In genomic region chr21:43884861-43885370, GRCh38 we compare ENCODE assay signal across 12 cellular contexts. TPM values are rescaled to one million over a fixed set of nuclear protein-coding genes. Genes with fewer than 3 reads are reported as not detected.
A peak's percentile ranks its signal among the peaks of the same experiment; 100 is the strongest.
DNase-seq lines count a peak whose midpoint lies in the region; ATAC-seq and TF ChIP-seq lines count a peak whose summit lies in the region.
"Had no signal": no experiment of that assay in that cellular context is flagged by ENCODE, and none has a peak within 500 bp of the region (broad histone marks: within the 10 kb centered on the region; RNA-seq: fewer than 3 reads in every experiment).

No MANE protein-coding gene starts in this region.

- peaks cover 2% of the 10 kb centered on the region for H3K36me3 Mint-ChIP-seq in neural crest cell (ENCODE audit: low read depth)

- peak overlapping the region; percentile 98 for H3K27ac Mint-ChIP-seq in neural crest cell (ENCODE audit: unreplicated experiment)

- H3K4me1 Mint-ChIP-seq in neural crest cell, result peaks cover 33% of the 10 kb centered on the region

- H3K4me1 ChIP-seq in effector memory CD4-positive, alpha-beta T cell (ENCODE audit: control insufficient read depth, insufficient read depth, low read length, poor library complexity, severe bottlenecking), result peaks cover 15% of the 10 kb centered on the region
- peaks cover 21% of the 10 kb centered on the region for H3K4me1 ChIP-seq in Karpas-422 (ENCODE audit: low read length)
- H3K4me1 ChIP-seq: ascending aorta had no signal

- in situ Hi-C loops in KBM-7 (cut with MboI; ENCODE audit: low pct_unique_long_range_greater_than_20kb, low sequenced_read_pairs), result no loop called here

- DNase-seq in Ammon's horn (ENCODE audit: low spot score) (peak; percentile 57), HT-29 (ENCODE audit: low spot score) (peak; percentile 2), neural crest cell (ENCODE audit: low read depth, low spot score) (no peak), Karpas-422 (no peak), KBM-7 (no peak), NCI-H1436 treated with DMSO at 0.1 percent for 48 hours (lab: John Stamatoyannopoulos, UW) (no peak)
- no peak for DNase-seq in effector memory CD4-positive, alpha-beta T cell
- DNase-seq: activated CD4-positive, alpha-beta T cell treated with anti-CD3 and anti-CD28 coated beads for 4 hours had no signal

- H3K36me3 ChIP-seq in effector memory CD4-positive, alpha-beta T cell (ENCODE audit: control insufficient read depth, insufficient read depth, low read length), result no peaks in the 10 kb centered on the region
- H3K36me3 ChIP-seq in Karpas-422 (ENCODE audit: insufficient read depth, low read length), result peaks cover 9% of the 10 kb centered on the region
- H3K36me3 ChIP-seq: ascending aorta, BE2C had no signal

- H3K27me3 ChIP-seq in effector memory CD4-positive, alpha-beta T cell (replicated peaks; ENCODE audit: control insufficient read depth, insufficient read depth, low read length, poor library complexity, severe bottlenecking), result no peaks in the 10 kb centered on the region
- H3K27me3 ChIP-seq in Karpas-422 (ENCODE audit: low read length), result no peaks in the 10 kb centered on the region
- H3K27me3 ChIP-seq: ascending aorta, BE2C had no signal

- H3K27me3 Mint-ChIP-seq in neural crest cell (ENCODE audit: low read depth), result no peaks in the 10 kb centered on the region

- no peak overlapping the region for H3K9ac ChIP-seq in Karpas-422 (ENCODE audit: low read length)

- no peak overlapping the region for H3K4me2 ChIP-seq in Karpas-422 (ENCODE audit: low read depth, low read length, poor library complexity, severe bottlenecking)

- TF ChIP-seq CTCF in neural crest cell (conservative IDR thresholded peaks at IDR 0.05), result no peak

- peaks cover 11% of the 10 kb centered on the region; the same call in 1 of the 2 replicates for H4K20me1 ChIP-seq in Karpas-422 (ENCODE audit: insufficient read depth, low read depth, low read length)

- no peak overlapping the region for H2AFZ ChIP-seq in Karpas-422 (ENCODE audit: low read length)

- H3K9me3 Mint-ChIP-seq in neural crest cell, result no peaks in the 10 kb centered on the region
- H3K9me3 Mint-ChIP-seq: nephron had no signal

- peak overlapping the region; percentile 72 for H3K4me3 Mint-ChIP-seq in neural crest cell
- H3K4me3 Mint-ChIP-seq: nephron had no signal

- peak overlapping the region; percentile 25 for H3K27ac ChIP-seq in effector memory CD4-positive, alpha-beta T cell (ENCODE audit: insufficient read depth, low read length, poor library complexity, severe bottlenecking)
- H3K27ac ChIP-seq in Karpas-422 (ENCODE audit: low read length), result no peak overlapping the region
- H3K27ac ChIP-seq: ascending aorta had no signal

- no peaks in the 10 kb centered on the region for H3K9me2 ChIP-seq in Karpas-422 (replicated peaks; ENCODE audit: insufficient read depth, low read length)

- no peak overlapping the region for H3K4me3 ChIP-seq in effector memory CD4-positive, alpha-beta T cell (ENCODE audit: insufficient read depth, low read depth, low read length, poor library complexity, severe bottlenecking)
- no peak overlapping the region for H3K4me3 ChIP-seq in Karpas-422 (ENCODE audit: low read length)
- H3K4me3 ChIP-seq: ascending aorta had no signal

- no peaks in the 10 kb centered on the region for H3K9me3 ChIP-seq in effector memory CD4-positive, alpha-beta T cell (ENCODE audit: control insufficient read depth, low read length)
- H3K9me3 ChIP-seq in Karpas-422 (ENCODE audit: low read length), result no peaks in the 10 kb centered on the region
- H3K9me3 ChIP-seq: ascending aorta, BE2C had no signal

- ATAC-seq in HG03196 (IDR thresholded peaks at IDR 0.05; ENCODE audit: unreplicated experiment), result no peak

- H3K79me2 ChIP-seq in Karpas-422 (ENCODE audit: low read length), result peaks cover 95% of the 10 kb centered on the region

RNA-seq across cellular contexts. Expression of gene AGPAT3, which starts 19.9 kb away (rescaled TPM):
- 31.6 and 39.6 TPM in 2 replicates for total RNA-seq in HT-29 (2014; rRNA removed; shearing (Covaris generic))
- total RNA-seq in neural crest cell, result 37.3 and 40.3 TPM in 2 replicates
- total RNA-seq in Karpas-422 (2014; rRNA removed; shearing (Covaris generic); ENCODE audit: low replicate concordance), result 29.0 and 42.2 TPM in 2 replicates

Comparison
In these comparisons a context has a peak if more than half of its experiments do, and no peak if none do; other contexts are left out.
1. DNase-seq: peak in Ammon's horn (single experiment) and HT-29 (single experiment); none in effector memory CD4-positive, alpha-beta T cell (0 of 3), neural crest cell (single experiment), Karpas-422 (single experiment), KBM-7 (single experiment) and NCI-H1436 treated with DMSO at 0.1 percent for 48 hours (single experiment).